Comparison of ENCODE assay signal across 1 cellular context in the genomic region with DNA sequence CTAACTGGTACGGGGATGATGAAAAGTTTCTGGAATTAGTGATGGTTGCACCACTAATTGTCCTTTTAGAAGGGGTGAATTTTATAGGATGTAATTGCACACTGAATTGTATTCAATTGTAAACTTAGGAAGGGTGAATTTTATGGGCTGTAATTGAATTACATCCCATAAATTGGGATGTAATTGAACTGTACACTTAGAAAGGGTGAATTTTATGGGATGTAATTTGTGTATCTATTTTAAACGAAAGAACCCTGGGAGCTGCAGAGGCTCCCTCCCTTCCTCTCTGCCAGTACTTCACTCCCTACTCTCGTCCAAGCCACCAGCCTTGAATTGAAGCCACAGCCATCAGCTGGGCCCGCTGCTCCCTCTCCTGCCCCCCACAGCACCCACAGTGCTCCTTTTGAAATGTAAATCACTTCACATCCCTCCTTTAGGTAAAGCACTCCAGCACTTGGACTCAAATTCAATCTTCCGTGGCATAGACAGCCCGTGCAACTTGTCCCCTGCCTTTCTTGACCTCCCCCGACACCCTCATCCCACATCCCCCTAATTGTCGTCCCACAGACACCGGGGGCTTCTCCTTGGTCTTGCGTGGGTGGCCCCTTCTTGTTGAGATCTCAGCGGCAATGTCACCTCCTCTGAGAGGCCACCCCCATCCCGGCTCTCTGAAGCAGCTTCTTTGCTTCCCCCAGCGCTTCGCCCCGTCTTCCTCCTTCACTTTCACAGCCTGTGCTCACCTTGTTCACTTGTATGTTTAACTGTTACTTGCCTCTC.
A peak's percentile ranks its signal among the peaks of the same experiment; 100 is the strongest.
TF ChIP-seq lines count a peak whose summit lies in the region.

No MANE protein-coding gene starts in this region.

TF ChIP-seq in GM23338, 12 proteins besides CTCF, POLR2A, EP300 and RAD21 (continued from another document):
- TF ChIP-seq, protein P1, sequence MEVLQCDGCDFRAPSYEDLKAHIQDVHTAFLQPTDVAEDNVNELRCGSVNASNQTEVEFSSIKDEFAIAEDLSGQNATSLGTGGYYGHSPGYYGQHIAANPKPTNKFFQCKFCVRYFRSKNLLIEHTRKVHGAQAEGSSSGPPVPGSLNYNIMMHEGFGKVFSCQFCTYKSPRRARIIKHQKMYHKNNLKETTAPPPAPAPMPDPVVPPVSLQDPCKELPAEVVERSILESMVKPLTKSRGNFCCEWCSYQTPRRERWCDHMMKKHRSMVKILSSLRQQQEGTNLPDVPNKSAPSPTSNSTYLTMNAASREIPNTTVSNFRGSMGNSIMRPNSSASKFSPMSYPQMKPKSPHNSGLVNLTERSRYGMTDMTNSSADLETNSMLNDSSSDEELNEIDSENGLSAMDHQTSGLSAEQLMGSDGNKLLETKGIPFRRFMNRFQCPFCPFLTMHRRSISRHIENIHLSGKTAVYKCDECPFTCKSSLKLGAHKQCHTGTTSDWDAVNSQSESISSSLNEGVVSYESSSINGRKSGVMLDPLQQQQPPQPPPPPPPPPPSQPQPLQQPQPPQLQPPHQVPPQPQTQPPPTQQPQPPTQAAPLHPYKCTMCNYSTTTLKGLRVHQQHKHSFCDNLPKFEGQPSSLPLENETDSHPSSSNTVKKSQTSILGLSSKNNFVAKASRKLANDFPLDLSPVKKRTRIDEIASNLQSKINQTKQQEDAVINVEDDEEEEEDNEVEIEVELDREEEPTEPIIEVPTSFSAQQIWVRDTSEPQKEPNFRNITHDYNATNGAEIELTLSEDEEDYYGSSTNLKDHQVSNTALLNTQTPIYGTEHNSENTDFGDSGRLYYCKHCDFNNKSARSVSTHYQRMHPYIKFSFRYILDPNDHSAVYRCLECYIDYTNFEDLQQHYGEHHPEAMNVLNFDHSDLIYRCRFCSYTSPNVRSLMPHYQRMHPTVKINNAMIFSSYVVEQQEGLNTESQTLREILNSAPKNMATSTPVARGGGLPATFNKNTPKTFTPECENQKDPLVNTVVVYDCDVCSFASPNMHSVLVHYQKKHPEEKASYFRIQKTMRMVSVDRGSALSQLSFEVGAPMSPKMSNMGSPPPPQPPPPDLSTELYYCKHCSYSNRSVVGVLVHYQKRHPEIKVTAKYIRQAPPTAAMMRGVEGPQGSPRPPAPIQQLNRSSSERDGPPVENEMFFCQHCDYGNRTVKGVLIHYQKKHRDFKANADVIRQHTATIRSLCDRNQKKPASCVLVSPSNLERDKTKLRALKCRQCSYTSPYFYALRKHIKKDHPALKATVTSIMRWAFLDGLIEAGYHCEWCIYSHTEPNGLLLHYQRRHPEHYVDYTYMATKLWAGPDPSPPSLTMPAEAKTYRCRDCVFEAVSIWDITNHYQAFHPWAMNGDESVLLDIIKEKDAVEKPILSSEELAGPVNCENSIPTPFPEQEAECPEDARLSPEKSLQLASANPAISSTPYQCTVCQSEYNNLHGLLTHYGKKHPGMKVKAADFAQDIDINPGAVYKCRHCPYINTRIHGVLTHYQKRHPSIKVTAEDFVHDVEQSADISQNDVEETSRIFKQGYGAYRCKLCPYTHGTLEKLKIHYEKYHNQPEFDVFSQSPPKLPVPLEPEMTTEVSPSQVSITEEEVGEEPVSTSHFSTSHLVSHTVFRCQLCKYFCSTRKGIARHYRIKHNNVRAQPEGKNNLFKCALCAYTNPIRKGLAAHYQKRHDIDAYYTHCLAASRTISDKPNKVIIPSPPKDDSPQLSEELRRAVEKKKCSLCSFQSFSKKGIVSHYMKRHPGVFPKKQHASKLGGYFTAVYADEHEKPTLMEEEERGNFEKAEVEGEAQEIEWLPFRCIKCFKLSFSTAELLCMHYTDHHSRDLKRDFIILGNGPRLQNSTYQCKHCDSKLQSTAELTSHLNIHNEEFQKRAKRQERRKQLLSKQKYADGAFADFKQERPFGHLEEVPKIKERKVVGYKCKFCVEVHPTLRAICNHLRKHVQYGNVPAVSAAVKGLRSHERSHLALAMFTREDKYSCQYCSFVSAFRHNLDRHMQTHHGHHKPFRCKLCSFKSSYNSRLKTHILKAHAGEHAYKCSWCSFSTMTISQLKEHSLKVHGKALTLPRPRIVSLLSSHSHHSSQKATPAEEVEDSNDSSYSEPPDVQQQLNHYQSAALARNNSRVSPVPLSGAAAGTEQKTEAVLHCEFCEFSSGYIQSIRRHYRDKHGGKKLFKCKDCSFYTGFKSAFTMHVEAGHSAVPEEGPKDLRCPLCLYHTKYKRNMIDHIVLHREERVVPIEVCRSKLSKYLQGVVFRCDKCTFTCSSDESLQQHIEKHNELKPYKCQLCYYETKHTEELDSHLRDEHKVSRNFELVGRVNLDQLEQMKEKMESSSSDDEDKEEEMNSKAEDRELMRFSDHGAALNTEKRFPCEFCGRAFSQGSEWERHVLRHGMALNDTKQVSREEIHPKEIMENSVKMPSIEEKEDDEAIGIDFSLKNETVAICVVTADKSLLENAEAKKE (CRISPR knock-in tag; IDR thresholded peaks at IDR 0.05): peak; percentile 50; the same call in 1 of the 2 replicates
